ENCODE assay signal across 8 cellular contexts in the genomic region with DNA sequence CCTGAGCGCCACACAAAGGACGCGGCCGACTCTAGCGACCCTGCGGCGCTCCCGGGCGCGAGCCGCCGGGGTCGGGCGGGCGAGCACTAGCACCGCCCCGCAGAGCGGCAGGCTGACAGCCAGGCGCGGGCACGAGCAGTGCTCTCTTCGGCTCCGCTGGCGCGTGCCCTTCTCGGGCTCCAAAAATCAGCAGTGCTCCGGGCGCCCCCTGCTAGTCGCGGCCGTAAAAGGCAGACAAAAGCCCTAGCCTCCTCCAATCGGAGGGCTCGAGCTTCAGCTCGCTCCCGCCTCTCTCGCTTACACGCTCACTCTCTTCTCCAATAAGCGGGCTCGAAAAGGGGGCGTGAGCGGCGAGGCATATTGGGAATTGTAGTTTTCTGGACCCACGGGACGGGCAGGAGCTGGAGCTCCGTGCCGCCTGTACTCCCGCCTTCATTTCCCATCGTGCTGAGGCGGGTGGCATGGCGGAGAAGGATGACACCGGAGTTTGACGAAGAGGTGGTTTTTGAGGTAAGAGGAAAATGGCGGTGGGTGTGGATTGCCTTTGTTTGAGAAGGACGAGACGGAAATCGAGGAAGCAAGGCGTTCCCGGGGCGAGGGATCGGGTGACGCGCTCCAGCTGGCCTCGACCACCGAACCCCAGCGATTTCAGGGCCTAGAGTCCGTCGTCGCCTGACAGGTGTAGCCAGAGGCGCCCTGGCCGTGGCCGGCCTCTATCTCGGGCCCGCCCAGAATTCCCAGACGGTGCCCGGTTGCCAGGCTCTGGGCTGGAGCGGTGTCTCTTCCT. TPM values are rescaled to one million over a fixed set of nuclear protein-coding genes. Genes with fewer than 3 reads are reported as not detected.
DNase-seq lines count a peak whose midpoint lies in the region; ATAC-seq, FAIRE-seq and TF ChIP-seq lines count a peak whose summit lies in the region.

Gene FGD6, minus strand, starts transcription at position 91 of the 787 bp plus-strand sequence. CDS start 227 bp downstream, outside the sequence.
Gene VEZT, plus strand, starts transcription at position 431 of the 787 bp plus-strand sequence. Its CDS starts 44 bp downstream, at position 475.

- peaks cover 52% of the 10 kb centered on the region for H3K79me2 ChIP-seq in SU-DHL-6 (ENCODE audit: insufficient read depth, low read length)

- H3K4me1 ChIP-seq in adipocyte (ENCODE audit: control insufficient read depth, insufficient read depth, low read length) (peaks cover 22% of the 10 kb centered on the region), pancreas (peaks cover 3 to 27% (median 18%) of the 10 kb centered on the region in 3 donors), tibial artery (peaks cover 0 to 40% (median 6%) of the 10 kb centered on the region in 4 donors)

- peak within 1 kb of the TSS; percentile 92 for H3K4me2 ChIP-seq in SU-DHL-6 (ENCODE audit: low read depth, low read length, poor library complexity, severe bottlenecking)

- H3F3A ChIP-seq in SU-DHL-6 (ENCODE audit: insufficient read depth), result peaks cover 18% of the 10 kb centered on the region

- WGBS in pancreas, 2 donors, result 0% methylated on average over 65 to 76 of the region's 76 CpGs

- peak within 1 kb of the TSS; percentile 95 for H2AFZ ChIP-seq in SU-DHL-6 (ENCODE audit: low read depth, low read length, severe bottlenecking)

- H3K36me3 ChIP-seq in SU-DHL-6 (ENCODE audit: low read length) (no peaks in the 10 kb centered on the region), adipocyte (ENCODE audit: control insufficient read depth, insufficient read depth, low read length, severe bottlenecking) (no peaks in the 10 kb centered on the region), pancreas (no peaks in the 10 kb centered on the region), tibial artery (no peaks in the 10 kb centered on the region)

- TF ChIP-seq CTCF in GM12873 (IDR thresholded peaks at IDR 0.05; ENCODE audit: insufficient read depth, low read depth, low read length, missing control alignments), result peak; percentile 55
- peak; percentile 43 for TF ChIP-seq CTCF in SU-DHL-6 (IDR thresholded peaks at IDR 0.05; ENCODE audit: insufficient read depth, low read length, poor library complexity, severe bottlenecking)
- peak; percentile 20 to 50 (median 32) for TF ChIP-seq CTCF in pancreas (IDR thresholded peaks at IDR 0.05)
- TF ChIP-seq CTCF in tibial artery (IDR thresholded peaks at IDR 0.05), result peak; percentile 49 to 56

- H3K9ac ChIP-seq in SU-DHL-6 (ENCODE audit: low read length), result peak within 1 kb of the TSS; percentile 79
- peak within 1 kb of the TSS; percentile 99 for H3K9ac ChIP-seq in adipocyte (ENCODE audit: low read length)

- FAIRE-seq in pancreas (lab: Jason Lieb, UNC), result peak; percentile 97

- no peaks in the 10 kb centered on the region for H4K20me1 ChIP-seq in SU-DHL-6 (ENCODE audit: low read depth, low read length)

- H3K4me3 ChIP-seq in SU-DHL-6 (ENCODE audit: insufficient read depth, low read length, poor library complexity, severe bottlenecking), result peak within 1 kb of the TSS; percentile 86
- H3K4me3 ChIP-seq in adipocyte (ENCODE audit: low read length), result peak within 1 kb of the TSS; percentile 100
- peak within 1 kb of the TSS; percentile 76 to 83 (median 80) for H3K4me3 ChIP-seq in pancreas
- peak within 1 kb of the TSS; percentile 70 to 97 for H3K4me3 ChIP-seq in tibial artery

- peak; percentile 100 for DNase-seq in NCI-H128 (lab: John Stamatoyannopoulos, UW; ENCODE audit: unreplicated experiment)
- DNase-seq in adipocyte (ENCODE audit: low read depth), result peak; percentile 100
- peak; percentile 99 for DNase-seq in Right ventricle myocardium superior
- peak; percentile 97 to 99 (median 99) for DNase-seq in pancreas
- peak; percentile 99 to 100 for DNase-seq in tibial artery

- H3K9me3 ChIP-seq in SU-DHL-6 (ENCODE audit: insufficient read depth, low read length) (no peaks in the 10 kb centered on the region), adipocyte (ENCODE audit: control insufficient read depth, low read length) (no peaks in the 10 kb centered on the region), pancreas (no peaks in the 10 kb centered on the region), tibial artery (no peaks in the 10 kb centered on the region)

- intact Hi-C loops in Right ventricle myocardium superior (cut with DNase I), result loop anchor here (5.0 kb wide), 1 partner anchor 60 kb away; no protein-coding TSS in a partner anchor
- intact Hi-C loops in pancreas (cut with DNase I), result no loop called here
- intact Hi-C loops in tibial artery (cut with DNase I; ENCODE audit: low total_unique reads), result loop anchor here (2.0 to 10.0 kb wide), 2 partner anchors 117 to 145 kb away; partner anchors contain the start of gene NR2C1

- ATAC-seq in HG02759 (IDR thresholded peaks at IDR 0.05; ENCODE audit: unreplicated experiment) (peak; percentile 94), Right ventricle myocardium superior (ENCODE audit: poor library complexity) (peak; percentile 96), pancreas (peak; percentile 85 to 93 (median 88))

- H3K27me3 ChIP-seq in SU-DHL-6 (ENCODE audit: low read length) (no peaks in the 10 kb centered on the region), adipocyte (replicated peaks; ENCODE audit: control insufficient read depth, insufficient read depth, low read length) (no peaks in the 10 kb centered on the region), pancreas (no peaks in the 10 kb centered on the region), tibial artery (no peaks in the 10 kb centered on the region)

- no peaks in the 10 kb centered on the region for H3K9me2 ChIP-seq in SU-DHL-6 (replicated peaks; ENCODE audit: insufficient read depth, low read length)

- peak within 1 kb of the TSS; percentile 82 for H3K27ac ChIP-seq in SU-DHL-6 (ENCODE audit: low read depth, low read length)
- H3K27ac ChIP-seq in pancreas, result peak within 1 kb of the TSS; percentile 90 to 97 (median 95)
- H3K27ac ChIP-seq in tibial artery, result peak within 1 kb of the TSS; percentile 94 to 100

RNA-seq across cellular contexts. Expression of gene FGD6, which starts in this region (rescaled TPM):
- 22.7 TPM for total RNA-seq in Right ventricle myocardium superior
- 10 to 100 TPM in 2 of 6 donors, 1 to 10 TPM in 4; 6.6 to 24.3 (median 9.7) TPM for total RNA-seq in pancreas
- 1 to 10 TPM; 1.4 to 1.7 TPM for polyA plus RNA-seq in pancreas

RNA-seq across cellular contexts. Expression of gene VEZT, which starts in this region (rescaled TPM):
- total RNA-seq in Right ventricle myocardium superior (55.5 TPM), pancreas (10 to 100 TPM; 26.3 to 44.5 (median 31.8) TPM)
- polyA plus RNA-seq in pancreas, result 10 to 100 TPM; 14.9 to 25.6 TPM

Comparison
In these comparisons a context has a peak if more than half of its experiments do, and no peak if none do; other contexts are left out.
1. Peak in every context shown above with its lines: DNase-seq, ATAC-seq, H3K4me3 ChIP-seq and H3K27ac ChIP-seq.
2. intact Hi-C loops: an anchor here in Right ventricle myocardium superior (5.0 kb wide) and tibial artery (2.0 to 10.0 kb wide); none called in pancreas.